In genomic region chr9:94650924-94651323, GRCh38 we compare ENCODE assay signal across 22 cellular contexts. TPM values are rescaled to one million over a fixed set of nuclear protein-coding genes. Genes with fewer than 3 reads are reported as not detected.
DNase-seq lines count a peak whose midpoint lies in the region; ATAC-seq, FAIRE-seq and TF ChIP-seq lines count a peak whose summit lies in the region.
"Had no signal": no experiment of that assay in that cellular context is flagged by ENCODE, and none has a peak within 500 bp of the region (broad histone marks: within the 10 kb centered on the region; RNA-seq: fewer than 3 reads in every experiment).

No MANE protein-coding gene starts in this region.

- TF ChIP-seq CTCF in MCF 10A (IDR thresholded peaks at IDR 0.05; ENCODE audit: unreplicated experiment) (no peak), mammary epithelial cell (conservative IDR thresholded peaks at IDR 0.05 in 1 of 2, IDR thresholded peaks at IDR 0.05 in 1 of 2; ENCODE audit: extremely low read depth in 1 of 2, insufficient read depth in 1 of 2, low read depth in 1 of 2, low read length in 2 of 2) (no peak), PC-9 (conservative IDR thresholded peaks at IDR 0.05) (no peak), left lung (IDR thresholded peaks at IDR 0.05) (no peak), ovary (IDR thresholded peaks at IDR 0.05) (no peak)

- no peak overlapping the region for H3K4me3 Mint-ChIP-seq in MCF 10A (ENCODE audit: unreplicated experiment)
- no peak overlapping the region for H3K4me3 Mint-ChIP-seq in activated CD8-positive, alpha-beta memory T cell treated with anti-CD3 and anti-CD28 coated beads, Interleukin-2, amount 10 ng/mL, durations not matched to agents 7 days and 5 days

- WGBS in mammary epithelial cell (ENCODE audit: low coverage, missing lambda C conversion rate) = 100% methylated on average over 3 of the region's 3 CpGs
- WGBS in ovary, 3 donors = 93 to 97% (median 95%) methylated on average over 3 of the region's 3 CpGs

- no peak for FAIRE-seq in urothelium cell line (lab: Jason Lieb, UNC)
- FAIRE-seq: A204.1, HepG2, K562, RCC 7860 had no signal

- H3K4me2 ChIP-seq in mammary epithelial cell (ENCODE audit: insufficient read depth, low read depth, low read length) (no peak overlapping the region), PC-9 (peak overlapping the region; percentile 72)

- H3K79me2 ChIP-seq in mammary epithelial cell (ENCODE audit: insufficient read depth, low read length) (no peaks in the 10 kb centered on the region), PC-9 (ENCODE audit: low read depth) (no peaks in the 10 kb centered on the region)

- H3K27me3 ChIP-seq in mammary epithelial cell (ENCODE audit: insufficient read depth, low read length) (no peaks in the 10 kb centered on the region), PC-9 (ENCODE audit: insufficient read depth, low read depth) (no peaks in the 10 kb centered on the region), left lung (no peaks in the 10 kb centered on the region), ovary (no peaks in the 10 kb centered on the region)

- H3K4me1 ChIP-seq in mammary epithelial cell (ENCODE audit: insufficient read depth, low read length) (peaks cover 41% of the 10 kb centered on the region), PC-9 (replicated peaks; ENCODE audit: insufficient read depth) (peaks cover 59% of the 10 kb centered on the region), left lung (peaks cover 0 to 60% of the 10 kb centered on the region in 2 donors), ovary (ENCODE audit: insufficient read depth) (no peaks in the 10 kb centered on the region)

- H3K36me3 ChIP-seq in mammary epithelial cell (ENCODE audit: insufficient read depth, low read length) (no peaks in the 10 kb centered on the region), PC-9 (ENCODE audit: low read depth) (no peaks in the 10 kb centered on the region), left lung (no peaks in the 10 kb centered on the region), ovary (no peaks in the 10 kb centered on the region)

- DNase-seq in MCF 10A (ENCODE audit: unreplicated experiment) (no peak), mammary epithelial cell (no peak), PC-9 (peak in 1 of 2 experiments; percentile 70), left lung (no peak), urothelium cell line (ENCODE audit: low spot score) (peak; percentile 40), ovary (no peak)
- no peak for DNase-seq in activated CD8-positive, alpha-beta memory T cell treated with anti-CD3 and anti-CD28 coated beads, Interleukin-2, amount 10 ng/mL, durations not matched to agents 7 days and 5 days
- DNase-seq: NCI-H1092 treated with DMSO at 0.1 percent for 48 hours, NCI-H1436 treated with DMSO at 0.1 percent for 48 hours, NCI-H1930, NCI-H748 treated with DMSO at 0.1 percent for 48 hours, Right ventricle myocardium superior had no signal

- H3K4me3 ChIP-seq in mammary epithelial cell (replicated peaks in 1 of 3; ENCODE audit: insufficient read depth in 1 of 3, low read depth in 2 of 3, low read length in 3 of 3) = no peak overlapping the region
- no peak overlapping the region for H3K4me3 ChIP-seq in PC-9
- H3K4me3 ChIP-seq in left lung = no peak overlapping the region
- H3K4me3 ChIP-seq in ovary = no peak overlapping the region
- H3K4me3 ChIP-seq: K562, SK-N-MC had no signal

- H3F3A ChIP-seq in PC-9 (ENCODE audit: insufficient read depth, low read depth) = peaks cover 52% of the 10 kb centered on the region

- no peaks in the 10 kb centered on the region for H3K9me2 ChIP-seq in PC-9 (ENCODE audit: insufficient read depth)

- POLR2A ChIA-PET in MCF 10A (lab: Yijun Ruan, JAX) (no interaction called here), PC-9 (lab: Charles Lee; ENCODE audit: unreplicated experiment) (interaction anchor here (0.8 kb wide), 1 partner anchor 1224 kb away, joined by 7 read pairs; the partner anchor contains the start of gene ERCC6L2)

- dilution Hi-C loops in mammary epithelial cell (cut with HindIII; ENCODE audit: low sequenced_read_pairs) = loop anchor here (25.0 kb wide), 1 partner anchor 436 kb away; no protein-coding TSS in a partner anchor

- no peaks in the 10 kb centered on the region for H4K20me1 ChIP-seq in mammary epithelial cell (ENCODE audit: insufficient read depth, low read length)
- H4K20me1 ChIP-seq in PC-9 (ENCODE audit: insufficient read depth) = no peaks in the 10 kb centered on the region

- intact Hi-C loops in MCF 10A (cut with micrococcal nuclease) = no loop called here
- intact Hi-C loops in mammary epithelial cell (cut with micrococcal nuclease) = no loop called here
- intact Hi-C loops in PC-9 (cut with micrococcal nuclease; ENCODE audit: unreplicated experiment) = no loop called here
- intact Hi-C loops in left lung (cut with DNase I) = no loop called here
- intact Hi-C loops in ovary (cut with DNase I) = no loop called here

- no peaks in the 10 kb centered on the region for H3K27me3 Mint-ChIP-seq in MCF 10A (ENCODE audit: insufficient read depth, unreplicated experiment)
- peaks cover 17% of the 10 kb centered on the region for H3K27me3 Mint-ChIP-seq in activated CD8-positive, alpha-beta memory T cell treated with anti-CD3 and anti-CD28 coated beads, Interleukin-2, amount 10 ng/mL, durations not matched to agents 7 days and 5 days

- no peak for TF ChIP-seq EP300 in ovary (IDR thresholded peaks at IDR 0.05)

- H3K36me3 Mint-ChIP-seq in MCF 10A (ENCODE audit: insufficient read depth, unreplicated experiment) = no peaks in the 10 kb centered on the region
- no peaks in the 10 kb centered on the region for H3K36me3 Mint-ChIP-seq in activated CD8-positive, alpha-beta memory T cell treated with anti-CD3 and anti-CD28 coated beads, Interleukin-2, amount 10 ng/mL, durations not matched to agents 7 days and 5 days

- H3K4me1 Mint-ChIP-seq in MCF 10A (ENCODE audit: insufficient read depth, unreplicated experiment) = peaks cover 26% of the 10 kb centered on the region
- peaks cover 6% of the 10 kb centered on the region for H3K4me1 Mint-ChIP-seq in activated CD8-positive, alpha-beta memory T cell treated with anti-CD3 and anti-CD28 coated beads, Interleukin-2, amount 10 ng/mL, durations not matched to agents 7 days and 5 days

- H2AFZ ChIP-seq in mammary epithelial cell (ENCODE audit: low read depth, low read length) (no peak overlapping the region), PC-9 (no peak overlapping the region)

- no peak overlapping the region for H3K9ac ChIP-seq in mammary epithelial cell (ENCODE audit: insufficient read depth, low read length)

- in situ Hi-C loops in mammary epithelial cell (cut with MboI; ENCODE audit: low sequenced_read_pairs in 2 of 2) = no loop called here

- BruUV-seq in MCF 10A (replicated peaks; lab: Mats Ljungman, UMichigan) = no TSS peak
- BruUV-seq in mammary epithelial cell (replicated peaks; lab: Mats Ljungman, UMichigan) = no TSS peak
- BruUV-seq in PC-9 (replicated peaks; lab: Mats Ljungman, UMichigan) = no TSS peak

- H3K9me3 Mint-ChIP-seq in MCF 10A (ENCODE audit: unreplicated experiment) = no peaks in the 10 kb centered on the region
- no peaks in the 10 kb centered on the region for H3K9me3 Mint-ChIP-seq in activated CD8-positive, alpha-beta memory T cell treated with anti-CD3 and anti-CD28 coated beads, Interleukin-2, amount 10 ng/mL, durations not matched to agents 7 days and 5 days (ENCODE audit: low read depth)

- TF ChIP-seq POLR2A in ovary (IDR thresholded peaks at IDR 0.05) = no peak

- H3K27ac Mint-ChIP-seq in MCF 10A (ENCODE audit: low read depth, unreplicated experiment) = peak overlapping the region; percentile 89
- H3K27ac Mint-ChIP-seq in activated CD8-positive, alpha-beta memory T cell treated with anti-CD3 and anti-CD28 coated beads, Interleukin-2, amount 10 ng/mL, durations not matched to agents 7 days and 5 days = no peak overlapping the region

- H3K27ac ChIP-seq in mammary epithelial cell (ENCODE audit: insufficient read depth, low read depth, low read length) = no peak overlapping the region
- peak overlapping the region; percentile 95 for H3K27ac ChIP-seq in PC-9
- no peak overlapping the region for H3K27ac ChIP-seq in left lung
- no peak overlapping the region for H3K27ac ChIP-seq in ovary
- H3K27ac ChIP-seq: C4-2B, SK-N-MC had no signal

- CTCF ChIA-PET in MCF 10A (lab: Yijun Ruan, JAX) (interaction anchor here (0.5 to 2.0 kb wide), 3 partner anchors 18 to 478 kb away, joined by 4 to 8 read pairs (median 5); no protein-coding TSS in a partner anchor), mammary epithelial cell (lab: Charles Lee; ENCODE audit: low non-redundant PET) (no interaction called here), PC-9 (lab: Charles Lee) (interaction anchor here (0.6 to 0.7 kb wide), 2 partner anchors 11 to 19 kb away, joined by 3 to 5 read pairs; partner anchors contain the start of gene FBP1)
- CTCF ChIA-PET in activated CD8-positive, alpha-beta memory T cell treated with anti-CD3 and anti-CD28 coated beads, Interleukin-2, amount 10 ng/mL, durations not matched to agents 7 days and 5 days (lab: Charles Lee) = no interaction called here

- no peaks in the 10 kb centered on the region for H3K9me3 ChIP-seq in mammary epithelial cell (replicated peaks; ENCODE audit: insufficient read depth, low read length)
- H3K9me3 ChIP-seq in PC-9 (ENCODE audit: insufficient read depth, low read depth) = no peaks in the 10 kb centered on the region
- no peaks in the 10 kb centered on the region for H3K9me3 ChIP-seq in left lung
- no peaks in the 10 kb centered on the region for H3K9me3 ChIP-seq in ovary

- ATAC-seq in left lung (peak; percentile 5), HG03354 (IDR thresholded peaks at IDR 0.05; ENCODE audit: poor library complexity, severe bottlenecking, unreplicated experiment) (no peak)
- no peak for ATAC-seq in activated CD8-positive, alpha-beta memory T cell treated with anti-CD3 and anti-CD28 coated beads, Interleukin-2, amount 10 ng/mL, durations not matched to agents 7 days and 5 days
- ATAC-seq: HepG2, K562 had no signal

RNA-seq across cellular contexts. Expression of gene FBP1, which starts 11.6 kb away (rescaled TPM):
- not detected in 2 replicates for total RNA-seq in MCF 10A (2022)
- under 1 TPM in 1 of 2 donors, not detected in 1; 0.17 TPM for total RNA-seq in mammary epithelial cell
- 0.15 TPM for polyA plus RNA-seq in mammary epithelial cell
- polyA minus RNA-seq in mammary epithelial cell = not detected
- 34.9 and 35.0 TPM in 2 replicates for total RNA-seq in PC-9 (2021)
- total RNA-seq in left lung = 100 to 1,000 TPM; 191 to 210 TPM
- 1 to 10 TPM in 5 of 7 donors, under 1 TPM in 2; 0.30 to 4.6 (median 2.9) TPM for total RNA-seq in ovary
- polyA plus RNA-seq in ovary = 10 to 100 TPM in 1 of 2 donors, 1 to 10 TPM in 1; 1.2 to 16.9 TPM
- total RNA-seq in activated CD8-positive, alpha-beta memory T cell treated with anti-CD3 and anti-CD28 coated beads, Interleukin-2, amount 10 ng/mL, durations not matched to agents 7 days and 5 days = under 1 TPM; 0.26 to 0.30 TPM
- total RNA-seq: H4, LHCN-M2 had no signal
- polyA plus RNA-seq: K562 had no signal

RNA-seq across cellular contexts. Expression of gene FBP2, which starts 57.3 kb away (rescaled TPM):
- total RNA-seq in MCF 10A (2022) (not detected in 2 replicates), mammary epithelial cell (not detected), PC-9 (2021) (not detected in 2 replicates), left lung (not detected), ovary (not detected)
- polyA plus RNA-seq in mammary epithelial cell (not detected), ovary (not detected)
- not detected for polyA minus RNA-seq in mammary epithelial cell
- total RNA-seq in activated CD8-positive, alpha-beta memory T cell treated with anti-CD3 and anti-CD28 coated beads, Interleukin-2, amount 10 ng/mL, durations not matched to agents 7 days and 5 days = not detected
- total RNA-seq: HepG2, K562, LHCN-M2, NCI-H460 had no signal
- polyA plus RNA-seq: HepG2 had no signal

Comparison
In these comparisons a context has a peak if more than half of its experiments do, and no peak if none do; other contexts are left out.
1. CTCF ChIA-PET loops: an anchor here in MCF 10A (0.5 to 2.0 kb wide) and PC-9 (0.6 to 0.7 kb wide); none called in mammary epithelial cell and activated CD8-positive, alpha-beta memory T cell treated with anti-CD3 and anti-CD28 coated beads, Interleukin-2, amount 10 ng/mL, durations not matched to agents 7 days and 5 days.